ENCODE assay signal across 12 cellular contexts in the genomic region with DNA sequence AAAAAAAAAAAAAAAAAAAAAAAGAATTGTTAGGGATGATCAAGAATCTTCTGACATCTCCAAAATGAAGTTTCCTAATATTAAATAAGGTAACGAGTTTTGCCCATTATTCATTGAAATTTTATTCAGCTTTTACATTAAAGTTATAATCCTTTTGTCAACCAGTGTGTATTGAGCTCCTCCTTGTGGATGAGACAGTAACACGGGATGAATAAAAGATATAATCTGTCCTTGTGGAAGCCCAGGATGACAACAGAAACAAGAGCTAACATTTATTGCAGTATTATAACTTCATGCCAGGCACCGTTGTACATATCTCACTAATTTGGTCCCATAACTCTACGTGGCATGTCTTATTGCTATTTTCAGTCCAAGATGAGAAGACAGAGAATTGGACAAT. TPM values are rescaled to one million over a fixed set of nuclear protein-coding genes. Genes with fewer than 3 reads are reported as not detected.
A peak's percentile ranks its signal among the peaks of the same experiment; 100 is the strongest.
DNase-seq lines count a peak whose midpoint lies in the region; ATAC-seq and TF ChIP-seq lines count a peak whose summit lies in the region.
"Had no signal": no experiment of that assay in that cellular context is flagged by ENCODE, and none has a peak within 500 bp of the region (broad histone marks: within the 10 kb centered on the region; RNA-seq: fewer than 3 reads in every experiment).

No MANE protein-coding gene starts in this region.

- no peaks in the 10 kb centered on the region for H3K4me1 Mint-ChIP-seq in activated CD8-positive, alpha-beta memory T cell treated with anti-CD3 and anti-CD28 coated beads, Interleukin-2, amount 10 ng/mL, durations not matched to agents 7 days and 5 days
- H3K4me1 Mint-ChIP-seq in activated T-helper 1 cell treated with anti-CD3 and anti-CD28 coated beads, Interleukin-12 subunit alpha, Interleukin-12 subunit beta, Interleukin-2, Interleukin-4 antibody, amounts not matched to agents 30 ng/mL and 10 ng/mL and 1 ng/mL, durations not matched to agents 14 hours and 24 hours and 36 hours (ENCODE audit: low read depth), result no peaks in the 10 kb centered on the region
- H3K4me1 Mint-ChIP-seq: activated naive CD8-positive, alpha-beta T cell treated with anti-CD3 and anti-CD28 coated beads, Interleukin-2, amount 50 U/mL, for 24 hours; natural killer cell had no signal

- no peak for DNase-seq in GM10266 (ENCODE audit: extremely low spot score)
- peak; percentile 20 for DNase-seq in SK-MEL-5 (ENCODE audit: low read depth, low spot score)
- DNase-seq in fibroblast of villous mesenchyme (ENCODE audit: low read depth), result peak; percentile 47
- DNase-seq in activated CD8-positive, alpha-beta memory T cell treated with anti-CD3 and anti-CD28 coated beads, Interleukin-2, amount 10 ng/mL, durations not matched to agents 7 days and 5 days, result no peak
- no peak for DNase-seq in epidermal melanocyte (ENCODE audit: insufficient read length, low spot score)
- no peak for DNase-seq in activated T-helper 1 cell treated with anti-CD3 and anti-CD28 coated beads, Interleukin-12 subunit alpha, Interleukin-12 subunit beta, Interleukin-2, Interleukin-4 antibody, amounts not matched to agents 30 ng/mL and 10 ng/mL and 1 ng/mL, durations not matched to agents 14 hours and 24 hours and 36 hours (ENCODE audit: low spot score)
- DNase-seq: activated CD4-positive, alpha-beta T cell treated with anti-CD3 and anti-CD28 coated beads for 1 hour; activated naive CD8-positive, alpha-beta T cell treated with anti-CD3 and anti-CD28 coated beads, Interleukin-2, amount 50 U/mL, for 24 hours; natural killer cell had no signal

- TF ChIP-seq CTCF in 22Rv1 (IDR thresholded peaks at IDR 0.05) (peak; percentile 72), GM10266 (IDR thresholded peaks at IDR 0.05; ENCODE audit: control insufficient read depth, insufficient read depth, low read depth, missing control alignments) (peak; percentile 14), fibroblast of villous mesenchyme (IDR thresholded peaks at IDR 0.05; ENCODE audit: insufficient read depth, low read depth, low read length) (peak; percentile 45)

- intact Hi-C loops in activated T-helper 1 cell treated with anti-CD3 and anti-CD28 coated beads, Interleukin-12 subunit alpha, Interleukin-12 subunit beta, Interleukin-2, Interleukin-4 antibody, amounts not matched to agents 30 ng/mL and 10 ng/mL and 1 ng/mL, durations not matched to agents 14 hours and 24 hours and 36 hours (cut with micrococcal nuclease), result no loop called here

- no peak for ATAC-seq in activated CD8-positive, alpha-beta memory T cell treated with anti-CD3 and anti-CD28 coated beads, Interleukin-2, amount 10 ng/mL, durations not matched to agents 7 days and 5 days
- no peak for ATAC-seq in GM18870 (IDR thresholded peaks at IDR 0.05; ENCODE audit: unreplicated experiment)
- ATAC-seq: activated naive CD8-positive, alpha-beta T cell treated with anti-CD3 and anti-CD28 coated beads, Interleukin-2, amount 50 U/mL, for 24 hours; natural killer cell had no signal

- CTCF ChIA-PET in activated CD8-positive, alpha-beta memory T cell treated with anti-CD3 and anti-CD28 coated beads, Interleukin-2, amount 10 ng/mL, durations not matched to agents 7 days and 5 days (lab: Charles Lee), result no interaction called here

- no peaks in the 10 kb centered on the region for H3K36me3 Mint-ChIP-seq in activated CD8-positive, alpha-beta memory T cell treated with anti-CD3 and anti-CD28 coated beads, Interleukin-2, amount 10 ng/mL, durations not matched to agents 7 days and 5 days
- no peaks in the 10 kb centered on the region for H3K36me3 Mint-ChIP-seq in activated T-helper 1 cell treated with anti-CD3 and anti-CD28 coated beads, Interleukin-12 subunit alpha, Interleukin-12 subunit beta, Interleukin-2, Interleukin-4 antibody, amounts not matched to agents 30 ng/mL and 10 ng/mL and 1 ng/mL, durations not matched to agents 14 hours and 24 hours and 36 hours (ENCODE audit: low read depth)
- H3K36me3 Mint-ChIP-seq: natural killer cell had no signal

- H3K27me3 Mint-ChIP-seq in activated CD8-positive, alpha-beta memory T cell treated with anti-CD3 and anti-CD28 coated beads, Interleukin-2, amount 10 ng/mL, durations not matched to agents 7 days and 5 days, result no peaks in the 10 kb centered on the region
- H3K27me3 Mint-ChIP-seq in activated T-helper 1 cell treated with anti-CD3 and anti-CD28 coated beads, Interleukin-12 subunit alpha, Interleukin-12 subunit beta, Interleukin-2, Interleukin-4 antibody, amounts not matched to agents 30 ng/mL and 10 ng/mL and 1 ng/mL, durations not matched to agents 14 hours and 24 hours and 36 hours (ENCODE audit: insufficient read depth), result no peaks in the 10 kb centered on the region

- in situ Hi-C loops in SK-MEL-5 (cut with HindIII; ENCODE audit: low pct_unique_long_range_greater_than_20kb, low sequenced_read_pairs), result no loop called here

- no peak overlapping the region for H3K4me3 Mint-ChIP-seq in activated CD8-positive, alpha-beta memory T cell treated with anti-CD3 and anti-CD28 coated beads, Interleukin-2, amount 10 ng/mL, durations not matched to agents 7 days and 5 days
- no peak overlapping the region for H3K4me3 Mint-ChIP-seq in activated T-helper 1 cell treated with anti-CD3 and anti-CD28 coated beads, Interleukin-12 subunit alpha, Interleukin-12 subunit beta, Interleukin-2, Interleukin-4 antibody, amounts not matched to agents 30 ng/mL and 10 ng/mL and 1 ng/mL, durations not matched to agents 14 hours and 24 hours and 36 hours
- H3K4me3 Mint-ChIP-seq: activated naive CD8-positive, alpha-beta T cell treated with anti-CD3 and anti-CD28 coated beads, Interleukin-2, amount 50 U/mL, for 24 hours; natural killer cell had no signal

- H3K27ac ChIP-seq in 22Rv1, result no peak overlapping the region

- H3K9me3 Mint-ChIP-seq in activated CD8-positive, alpha-beta memory T cell treated with anti-CD3 and anti-CD28 coated beads, Interleukin-2, amount 10 ng/mL, durations not matched to agents 7 days and 5 days (ENCODE audit: low read depth), result no peaks in the 10 kb centered on the region
- H3K9me3 Mint-ChIP-seq in activated T-helper 1 cell treated with anti-CD3 and anti-CD28 coated beads, Interleukin-12 subunit alpha, Interleukin-12 subunit beta, Interleukin-2, Interleukin-4 antibody, amounts not matched to agents 30 ng/mL and 10 ng/mL and 1 ng/mL, durations not matched to agents 14 hours and 24 hours and 36 hours, result no peaks in the 10 kb centered on the region

- no peak overlapping the region for H3K4me3 ChIP-seq in fibroblast of villous mesenchyme (ENCODE audit: low read depth, low read length)

- H3K27ac Mint-ChIP-seq in activated CD8-positive, alpha-beta memory T cell treated with anti-CD3 and anti-CD28 coated beads, Interleukin-2, amount 10 ng/mL, durations not matched to agents 7 days and 5 days, result no peak overlapping the region
- no peak overlapping the region for H3K27ac Mint-ChIP-seq in activated T-helper 1 cell treated with anti-CD3 and anti-CD28 coated beads, Interleukin-12 subunit alpha, Interleukin-12 subunit beta, Interleukin-2, Interleukin-4 antibody, amounts not matched to agents 30 ng/mL and 10 ng/mL and 1 ng/mL, durations not matched to agents 14 hours and 24 hours and 36 hours
- H3K27ac Mint-ChIP-seq: activated naive CD8-positive, alpha-beta T cell treated with anti-CD3 and anti-CD28 coated beads, Interleukin-2, amount 50 U/mL, for 24 hours; natural killer cell had no signal

RNA-seq across cellular contexts. Expression of gene SERPINB7, which starts 33.4 kb away (rescaled TPM):
- 0.21 and 0.59 TPM in 2 replicates for total RNA-seq in SK-MEL-5 (2014; rRNA removed; shearing (Covaris generic))
- polyA plus RNA-seq in SK-MEL-5 (2015; cell fraction: cytosol; rRNA removed), result 0.29 and 0.96 TPM in 2 replicates
- not detected in 2 replicates for polyA plus RNA-seq in SK-MEL-5 (2015; cell fraction: nucleus; rRNA removed)
- 6.1 and 13.0 TPM in 2 replicates for total RNA-seq in fibroblast of villous mesenchyme
- total RNA-seq in activated CD8-positive, alpha-beta memory T cell treated with anti-CD3 and anti-CD28 coated beads, Interleukin-2, amount 10 ng/mL, durations not matched to agents 7 days and 5 days, result not detected
- total RNA-seq in activated T-helper 1 cell treated with anti-CD3 and anti-CD28 coated beads, Interleukin-12 subunit alpha, Interleukin-12 subunit beta, Interleukin-2, Interleukin-4 antibody, amounts not matched to agents 30 ng/mL and 10 ng/mL and 1 ng/mL, durations not matched to agents 14 hours and 24 hours and 36 hours, result not detected in 2 replicates
- total RNA-seq: natural killer cell had no signal

RNA-seq across cellular contexts. Expression of gene SERPINB11, which starts 39.0 kb away (rescaled TPM):
- not detected in 2 replicates for total RNA-seq in SK-MEL-5 (2014; rRNA removed; shearing (Covaris generic))
- not detected in 2 replicates for polyA plus RNA-seq in SK-MEL-5 (2015; cell fraction: cytosol; rRNA removed)
- polyA plus RNA-seq in SK-MEL-5 (2015; cell fraction: nucleus; rRNA removed), result not detected in 2 replicates
- total RNA-seq in fibroblast of villous mesenchyme, result not detected in 2 replicates
- total RNA-seq in activated CD8-positive, alpha-beta memory T cell treated with anti-CD3 and anti-CD28 coated beads, Interleukin-2, amount 10 ng/mL, durations not matched to agents 7 days and 5 days, result not detected
- total RNA-seq in activated T-helper 1 cell treated with anti-CD3 and anti-CD28 coated beads, Interleukin-12 subunit alpha, Interleukin-12 subunit beta, Interleukin-2, Interleukin-4 antibody, amounts not matched to agents 30 ng/mL and 10 ng/mL and 1 ng/mL, durations not matched to agents 14 hours and 24 hours and 36 hours, result not detected in 2 replicates
- total RNA-seq: glomerular endothelial cell, natural killer cell had no signal

Comparison
In these comparisons a context has a peak if more than half of its experiments do, and no peak if none do; other contexts are left out.
1. CTCF ChIP-seq: peak in every context shown above with its lines; median percentile 72 in 22Rv1; 45 in fibroblast of villous mesenchyme; 14 in GM10266.
2. DNase-seq: peak in SK-MEL-5 (single experiment) and fibroblast of villous mesenchyme (single experiment); none in GM10266 (single experiment), activated CD8-positive, alpha-beta memory T cell treated with anti-CD3 and anti-CD28 coated beads, Interleukin-2, amount 10 ng/mL, durations not matched to agents 7 days and 5 days (single experiment), epidermal melanocyte (single experiment) and activated T-helper 1 cell treated with anti-CD3 and anti-CD28 coated beads, Interleukin-12 subunit alpha, Interleukin-12 subunit beta, Interleukin-2, Interleukin-4 antibody, amounts not matched to agents 30 ng/mL and 10 ng/mL and 1 ng/mL, durations not matched to agents 14 hours and 24 hours and 36 hours (single experiment).